In genomic region chr6:76779068-76779467, GRCh38 we compare ENCODE assay signal across 14 cellular contexts.
A peak's percentile ranks its signal among the peaks of the same experiment; 100 is the strongest.
DNase-seq lines count a peak whose midpoint lies in the region; ATAC-seq and TF ChIP-seq lines count a peak whose summit lies in the region.
"Had no signal": no experiment of that assay in that cellular context is flagged by ENCODE, and none has a peak within 500 bp of the region (broad histone marks: within the 10 kb centered on the region; RNA-seq: fewer than 3 reads in every experiment).

No MANE protein-coding gene starts in this region.

- H3K56ac ChIP-seq in mesendoderm (ENCODE audit: low read length) = no peak overlapping the region

- no peaks in the 10 kb centered on the region for H3K27me3 Mint-ChIP-seq in nephron progenitor cell (ENCODE audit: low read depth, poor library complexity)

- TF ChIP-seq CTCF in Panc1 (IDR thresholded peaks at IDR 0.05) (no peak), smooth muscle cell (IDR thresholded peaks at IDR 0.05; ENCODE audit: borderline replicate concordance, insufficient read depth, poor library complexity, severe bottlenecking) (no peak), nephron progenitor cell (IDR thresholded peaks at IDR 0.05) (no peak)

- H3K9ac ChIP-seq in mesendoderm (ENCODE audit: low read length) (no peak overlapping the region), smooth muscle cell (ENCODE audit: low read depth) (no peak overlapping the region)
- H3K9ac ChIP-seq: KMS-11 had no signal

- in situ Hi-C loops in Panc1 (cut with HindIII; ENCODE audit: low pct_unique_long_range_greater_than_20kb, low sequenced_read_pairs) = no loop called here

- H4K8ac ChIP-seq in mesendoderm (ENCODE audit: low read depth, low read length) = no peak overlapping the region

- H3K9me3 ChIP-seq in Panc1 (ENCODE audit: control insufficient read depth, insufficient read depth, low read depth, low read length) = no peaks in the 10 kb centered on the region
- no peaks in the 10 kb centered on the region for H3K9me3 ChIP-seq in smooth muscle cell (replicated peaks; ENCODE audit: low read depth)

- no peak overlapping the region for H3K23ac ChIP-seq in mesendoderm (ENCODE audit: low read length)

- no peaks in the 10 kb centered on the region for H3K36me3 Mint-ChIP-seq in nephron progenitor cell (ENCODE audit: low read depth)

- H3K9me3 Mint-ChIP-seq in nephron progenitor cell = no peaks in the 10 kb centered on the region

- H3K4me2 ChIP-seq in mesendoderm (ENCODE audit: low read length) = no peak overlapping the region
- peak overlapping the region; percentile 86 for H3K4me2 ChIP-seq in smooth muscle cell
- H3K4me2 ChIP-seq: KMS-11 had no signal

- no peaks in the 10 kb centered on the region for H3K27me3 ChIP-seq in Panc1 (ENCODE audit: control insufficient read depth, insufficient read depth, low read length)
- H3K27me3 ChIP-seq in mesendoderm (ENCODE audit: insufficient read depth, low read length, poor library complexity) = no peaks in the 10 kb centered on the region
- no peaks in the 10 kb centered on the region for H3K27me3 ChIP-seq in smooth muscle cell (ENCODE audit: low read depth)

- ATAC-seq in GM18870 (IDR thresholded peaks at IDR 0.05; ENCODE audit: unreplicated experiment) (peak; percentile 65), Panc1 (peak; percentile 60; the same call in 1 of the 2 replicates), GM18520 (IDR thresholded peaks at IDR 0.05; ENCODE audit: unreplicated experiment) (no peak)
- ATAC-seq: SK-N-SH treated with all-trans-retinoic acid at 6 μM for 48 hours had no signal

- H3K4me3 ChIP-seq in Panc1 (ENCODE audit: low read depth in 2 of 2, low read length in 2 of 2) = no peak overlapping the region
- no peak overlapping the region for H3K4me3 ChIP-seq in mesendoderm (ENCODE audit: low read length)
- H3K4me3 ChIP-seq in smooth muscle cell = peak overlapping the region; percentile 21

- peak overlapping the region; percentile 92 for H2AFZ ChIP-seq in smooth muscle cell (ENCODE audit: low read depth)

- H3K79me2 ChIP-seq in mesendoderm (ENCODE audit: control insufficient read depth, insufficient read depth, low read length) (no peaks in the 10 kb centered on the region), smooth muscle cell (ENCODE audit: low read depth) (no peaks in the 10 kb centered on the region)

- POLR2A ChIA-PET in Panc1 (lab: Charles Lee) = no interaction called here

- no peak overlapping the region for H2BK120ac ChIP-seq in mesendoderm (ENCODE audit: low read depth, low read length)

- H4K20me1 ChIP-seq in smooth muscle cell (ENCODE audit: low read depth) = no peaks in the 10 kb centered on the region

- intact Hi-C loops in Panc1 (cut with micrococcal nuclease; ENCODE audit: unreplicated experiment) = no loop called here

- H3K27ac ChIP-seq in Panc1 (ENCODE audit: low read length) = 0 out of 2 replicates have a peak overlapping the region, but pooled peaks have one; percentile 51
- H3K27ac ChIP-seq in mesendoderm (ENCODE audit: low read depth, low read length) = no peak overlapping the region
- peak overlapping the region; percentile 81 for H3K27ac ChIP-seq in smooth muscle cell (ENCODE audit: low read depth)
- H3K27ac ChIP-seq: KMS-11 had no signal

- H3K79me1 ChIP-seq in mesendoderm (ENCODE audit: low read length) = no peaks in the 10 kb centered on the region

- CTCF ChIA-PET in Panc1 (lab: Charles Lee) = no interaction called here

- no peak overlapping the region for H3K4me3 Mint-ChIP-seq in nephron progenitor cell

- H3K27ac Mint-ChIP-seq in nephron progenitor cell = no peak overlapping the region

- no peak for DNase-seq in Panc1 (ENCODE audit: low read depth, low spot score)
- DNase-seq in mesendoderm = peak; percentile 35
- no peak for DNase-seq in smooth muscle cell (lab: John Stamatoyannopoulos, UW; ENCODE audit: unreplicated experiment)
- no peak for DNase-seq in hypothalamus (lab: John Stamatoyannopoulos, UW)
- DNase-seq in nephron progenitor cell = no peak
- DNase-seq: COR-L47, EL, NCI-H1092 treated with DMSO at 0.1 percent for 48 hours, NCI-H2081 treated with DMSO at 0.1 percent for 48 hours, NCI-H524 had no signal

- no peak overlapping the region for H2AK5ac ChIP-seq in mesendoderm (ENCODE audit: low read length)

- H3K36me3 ChIP-seq in Panc1 (ENCODE audit: control insufficient read depth, insufficient read depth, low read length) (no peaks in the 10 kb centered on the region), mesendoderm (ENCODE audit: control insufficient read depth, insufficient read depth, low read length) (no peaks in the 10 kb centered on the region), smooth muscle cell (ENCODE audit: low read depth) (no peaks in the 10 kb centered on the region)

- no peak overlapping the region for H4K5ac ChIP-seq in mesendoderm (ENCODE audit: low read length)

- no peaks in the 10 kb centered on the region for H3F3A ChIP-seq in smooth muscle cell (ENCODE audit: low read depth)

- peaks cover 21% of the 10 kb centered on the region for H3K4me1 Mint-ChIP-seq in nephron progenitor cell

- H2BK5ac ChIP-seq in mesendoderm (ENCODE audit: low read length) = no peak overlapping the region

- H3K4me1 ChIP-seq in Panc1 (ENCODE audit: control insufficient read depth, insufficient read depth, low read length) = peaks cover 8% of the 10 kb centered on the region
- H3K4me1 ChIP-seq in mesendoderm (ENCODE audit: control insufficient read depth, low read depth, low read length) = no peaks in the 10 kb centered on the region
- H3K4me1 ChIP-seq in smooth muscle cell (ENCODE audit: low read depth) = peaks cover 11% of the 10 kb centered on the region

- no TSS peak for BruUV-seq in Panc1 (replicated peaks; lab: Mats Ljungman, UMichigan)

- H3K4ac ChIP-seq in mesendoderm (ENCODE audit: low read depth, low read length) = no peak overlapping the region

- no peak overlapping the region for H2BK15ac ChIP-seq in mesendoderm (replicated peaks; ENCODE audit: low read depth)

- no peak overlapping the region for H3K18ac ChIP-seq in mesendoderm (ENCODE audit: low read length)
